Comparison of ENCODE assay signal across 9 cellular contexts in the genomic region with DNA sequence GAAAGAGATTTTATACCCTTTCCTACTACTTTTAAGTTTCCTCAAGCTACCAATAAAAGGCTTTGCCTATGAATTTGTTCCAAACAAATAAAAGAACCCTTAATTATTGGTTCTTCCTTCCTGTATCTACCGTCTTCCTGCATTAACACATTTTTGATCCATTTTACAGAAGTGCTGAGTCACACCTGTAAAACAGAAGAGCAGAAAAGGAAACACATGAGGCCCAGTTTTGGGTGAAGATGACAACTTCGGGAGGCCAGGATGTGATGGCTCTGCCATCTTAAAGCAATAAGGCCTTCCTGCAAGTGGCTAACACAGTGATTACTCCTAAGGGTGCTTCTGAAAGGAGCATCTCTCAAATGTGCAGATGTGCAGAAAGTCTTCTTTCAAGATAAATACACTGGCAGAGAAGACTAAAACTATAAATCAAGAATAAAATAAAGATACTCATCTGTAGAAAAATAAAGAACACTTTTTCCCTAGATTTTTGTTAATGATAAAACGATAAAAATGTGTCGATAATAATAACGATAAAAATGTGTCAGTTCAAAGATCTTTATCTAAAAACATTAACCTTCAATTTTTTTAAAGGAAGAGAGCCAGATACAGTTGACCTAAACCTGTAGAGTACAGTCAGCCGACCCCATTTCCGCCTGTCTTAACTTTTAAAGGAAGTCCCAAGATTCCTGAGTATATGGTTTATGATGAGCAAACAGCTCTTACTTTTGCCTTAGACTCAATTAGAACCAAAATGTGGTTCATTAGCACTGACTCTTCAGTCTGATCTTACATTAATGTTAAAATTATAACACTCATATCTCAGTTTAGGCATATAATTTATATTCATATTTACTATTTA.
DNase-seq lines count a peak whose midpoint lies in the region; ATAC-seq and TF ChIP-seq lines count a peak whose summit lies in the region.
"Had no signal": no experiment of that assay in that cellular context is flagged by ENCODE, and none has a peak within 500 bp of the region (broad histone marks: within the 10 kb centered on the region; RNA-seq: fewer than 3 reads in every experiment).

No MANE protein-coding gene starts in this region.

- H3K9me3 Mint-ChIP-seq in stimulated activated naive CD8-positive, alpha-beta T cell treated with anti-CD3 and anti-CD28 coated beads, Interleukin-15, Interleukin-2, amounts not matched to agents 100 ng/mL and 50 ng/mL, for 24 hours = no peaks in the 10 kb centered on the region
- H3K9me3 Mint-ChIP-seq in chondrocyte (ENCODE audit: low read depth) = no peaks in the 10 kb centered on the region

- peak overlapping the region; percentile 39 for H3K4me3 Mint-ChIP-seq in stimulated activated naive CD8-positive, alpha-beta T cell treated with anti-CD3 and anti-CD28 coated beads, Interleukin-15, Interleukin-2, amounts not matched to agents 100 ng/mL and 50 ng/mL, for 24 hours
- no peak overlapping the region for H3K4me3 Mint-ChIP-seq in chondrocyte (ENCODE audit: unreplicated experiment)

- no peak for DNase-seq in stimulated activated naive CD8-positive, alpha-beta T cell treated with anti-CD3 and anti-CD28 coated beads, Interleukin-15, Interleukin-2, amounts not matched to agents 100 U/mL and 50 U/mL, for 24 hours
- DNase-seq in OCI-M1 (lab: John Stamatoyannopoulos, UW) = peak; percentile 18
- no peak for DNase-seq in chondrocyte (ENCODE audit: low spot score)
- no peak for DNase-seq in Ammon's horn (ENCODE audit: low spot score)
- no peak for DNase-seq in NCI-H510A (lab: John Stamatoyannopoulos, UW)
- DNase-seq in activated effector memory CD4-positive, alpha-beta T cell treated with Interleukin-2 at 50 U/mL for 16 hours = no peak
- DNase-seq: NCI-H1436 had no signal

- no peaks in the 10 kb centered on the region for H3K27me3 Mint-ChIP-seq in stimulated activated naive CD8-positive, alpha-beta T cell treated with anti-CD3 and anti-CD28 coated beads, Interleukin-15, Interleukin-2, amounts not matched to agents 100 ng/mL and 50 ng/mL, for 24 hours
- no peaks in the 10 kb centered on the region for H3K27me3 Mint-ChIP-seq in chondrocyte (ENCODE audit: low read depth)

- H3K27ac Mint-ChIP-seq in stimulated activated naive CD8-positive, alpha-beta T cell treated with anti-CD3 and anti-CD28 coated beads, Interleukin-15, Interleukin-2, amounts not matched to agents 100 ng/mL and 50 ng/mL, for 24 hours = peak overlapping the region; percentile 59
- H3K27ac Mint-ChIP-seq in chondrocyte (ENCODE audit: unreplicated experiment) = peak overlapping the region; percentile 92

- H3K4me1 Mint-ChIP-seq in stimulated activated naive CD8-positive, alpha-beta T cell treated with anti-CD3 and anti-CD28 coated beads, Interleukin-15, Interleukin-2, amounts not matched to agents 100 ng/mL and 50 ng/mL, for 24 hours (ENCODE audit: low read depth) = peaks cover 50% of the 10 kb centered on the region
- peaks cover 65% of the 10 kb centered on the region for H3K4me1 Mint-ChIP-seq in chondrocyte (ENCODE audit: low read depth)

- ATAC-seq in stimulated activated naive CD8-positive, alpha-beta T cell treated with anti-CD3 and anti-CD28 coated beads, Interleukin-15, Interleukin-2, amounts not matched to agents 100 U/mL and 50 U/mL, for 24 hours = no peak
- no peak for ATAC-seq in HG02885 (IDR thresholded peaks at IDR 0.05; ENCODE audit: poor library complexity, unreplicated experiment)

- H3K36me3 Mint-ChIP-seq in stimulated activated naive CD8-positive, alpha-beta T cell treated with anti-CD3 and anti-CD28 coated beads, Interleukin-15, Interleukin-2, amounts not matched to agents 100 ng/mL and 50 ng/mL, for 24 hours (ENCODE audit: low read depth) = peaks cover 10% of the 10 kb centered on the region
- H3K36me3 Mint-ChIP-seq in chondrocyte (ENCODE audit: low read depth) = peaks cover 15% of the 10 kb centered on the region

- TF ChIP-seq CTCF in chondrocyte (IDR thresholded peaks at IDR 0.05) = no peak
